9 cellular contexts compared by ENCODE assay signal in genomic region chr6:45923831-45924391, GRCh38.
DNase-seq lines count a peak whose midpoint lies in the region; ATAC-seq, FAIRE-seq and TF ChIP-seq lines count a peak whose summit lies in the region.
"Had no signal": no experiment of that assay in that cellular context is flagged by ENCODE, and none has a peak within 500 bp of the region (broad histone marks: within the 10 kb centered on the region; RNA-seq: fewer than 3 reads in every experiment).

No MANE protein-coding gene starts in this region.

- TF ChIP-seq CTCF in bronchial epithelial cell (IDR thresholded peaks at IDR 0.05; ENCODE audit: insufficient read depth, low read length, severe bottlenecking), result no peak

- 72 to 80% methylated on average over 5 of the region's 5 CpGs for WGBS in aorta, 2 donors

- H3K36me3 ChIP-seq in bronchial epithelial cell (ENCODE audit: control insufficient read depth, insufficient read depth, low read length), result no peaks in the 10 kb centered on the region
- no peaks in the 10 kb centered on the region for H3K36me3 ChIP-seq in aorta (ENCODE audit: control insufficient read depth in 1 of 2, insufficient read depth in 2 of 2, low read length in 1 of 2)

- ATAC-seq in HG03460 (IDR thresholded peaks at IDR 0.05; ENCODE audit: unreplicated experiment) (peak; percentile 39), aorta (ENCODE audit: low FRiP score) (no peak), HG03108 (IDR thresholded peaks at IDR 0.05; ENCODE audit: unreplicated experiment) (no peak)
- peak; percentile 87 for ATAC-seq in stimulated activated naive CD8-positive, alpha-beta T cell treated with anti-CD3 and anti-CD28 coated beads, Interleukin-15, Interleukin-2, amounts not matched to agents 100 U/mL and 50 U/mL, for 24 hours

- H3K4me1 ChIP-seq in aorta (ENCODE audit: control insufficient read depth in 1 of 2, insufficient read depth in 2 of 2, low read length in 2 of 2), result no peaks in the 10 kb centered on the region

- H3K4me3 ChIP-seq in bronchial epithelial cell (ENCODE audit: low read depth, low read length), result no peak overlapping the region
- H3K4me3 ChIP-seq in aorta (ENCODE audit: low read length in 2 of 2), result no peak overlapping the region

- H3K27ac ChIP-seq in aorta (ENCODE audit: low read depth in 1 of 2, low read length in 2 of 2), result no peak overlapping the region

- H3K27me3 ChIP-seq in bronchial epithelial cell (ENCODE audit: control insufficient read depth, insufficient read depth, low read length), result no peaks in the 10 kb centered on the region
- H3K27me3 ChIP-seq in aorta (ENCODE audit: control insufficient read depth in 1 of 2, insufficient read depth in 2 of 2, low read length in 1 of 2), result no peaks in the 10 kb centered on the region

- no peak for FAIRE-seq in bronchial epithelial cell (lab: Jason Lieb, UNC)

- intact Hi-C loops in aorta (cut with DNase I), result no loop called here

- H3K9me3 ChIP-seq in aorta (ENCODE audit: control insufficient read depth, low read length), result no peaks in the 10 kb centered on the region

- DNase-seq in activated T-cell treated with anti-CD3 and anti-CD28 coated beads for 24 hours (ENCODE audit: low read depth) (peak; percentile 39), activated T-cell treated with anti-CD3 and anti-CD28 coated beads for 4 hours (no peak), bronchial epithelial cell (ENCODE audit: low read depth) (peak; percentile 92), inferior parietal cortex (ENCODE audit: extremely low spot score) (no peak), aorta (no peak)
- DNase-seq in stimulated activated naive CD8-positive, alpha-beta T cell treated with anti-CD3 and anti-CD28 coated beads, Interleukin-15, Interleukin-2, amounts not matched to agents 100 U/mL and 50 U/mL, for 24 hours, result peak; percentile 59
- DNase-seq: NCI-H1694 treated with DMSO at 0.1 percent for 48 hours had no signal

Comparison
In these comparisons a context has a peak if more than half of its experiments do, and no peak if none do; other contexts are left out.
1. DNase-seq: peak in activated T-cell treated with anti-CD3 and anti-CD28 coated beads for 24 hours (single experiment), bronchial epithelial cell (single experiment) and stimulated activated naive CD8-positive, alpha-beta T cell treated with anti-CD3 and anti-CD28 coated beads, Interleukin-15, Interleukin-2, amounts not matched to agents 100 U/mL and 50 U/mL, for 24 hours (single experiment); none in activated T-cell treated with anti-CD3 and anti-CD28 coated beads for 4 hours (single experiment), inferior parietal cortex (single experiment) and aorta (0 of 2).
2. ATAC-seq: peak in HG03460 (single experiment) and stimulated activated naive CD8-positive, alpha-beta T cell treated with anti-CD3 and anti-CD28 coated beads, Interleukin-15, Interleukin-2, amounts not matched to agents 100 U/mL and 50 U/mL, for 24 hours (single experiment); none in aorta (single experiment) and HG03108 (single experiment).